ENCODE assay signal across 11 cellular contexts in genomic region chr22:30453731-30454510, GRCh38. TPM values are rescaled to one million over a fixed set of nuclear protein-coding genes. Genes with fewer than 3 reads are reported as not detected.
A peak's percentile ranks its signal among the peaks of the same experiment; 100 is the strongest.
DNase-seq lines count a peak whose midpoint lies in the region; ATAC-seq and TF ChIP-seq lines count a peak whose summit lies in the region.
"Had no signal": no experiment of that assay in that cellular context is flagged by ENCODE, and none has a peak within 500 bp of the region (broad histone marks: within the 10 kb centered on the region; RNA-seq: fewer than 3 reads in every experiment).

No MANE protein-coding gene starts in this region.

- no peaks in the 10 kb centered on the region for H3K4me1 Mint-ChIP-seq in activated CD4-positive, alpha-beta T cell treated with anti-CD3 and anti-CD28 coated beads, Interleukin-2, amount 10 ng/mL, durations not matched to agents 24 days and 14 days
- H3K4me1 Mint-ChIP-seq in activated naive CD8-positive, alpha-beta T cell treated with anti-CD3 and anti-CD28 coated beads, Interleukin-2, amount 50 U/mL, for 24 hours: no peaks in the 10 kb centered on the region

- WGBS in ovary, 3 donors: 58 to 62% (median 61%) methylated on average over 6 of the region's 6 CpGs
- WGBS in spleen, 5 donors: 51 to 65% (median 53%) methylated on average over 6 of the region's 6 CpGs

- intact Hi-C loops in activated CD4-positive, alpha-beta T cell treated with anti-CD3 and anti-CD28 coated beads, Interleukin-2, amount 10 ng/mL, durations not matched to agents 24 days and 14 days (cut with micrococcal nuclease): no loop called here
- intact Hi-C loops in ovary (cut with DNase I): loop anchor here in 1 of 4 donors (10.0 kb wide), 1 partner anchor 911 kb away; no protein-coding TSS in a partner anchor
- intact Hi-C loops in spleen (cut with DNase I; ENCODE audit: low total_unique reads): no loop called here

- H3K4me3 Mint-ChIP-seq in activated CD4-positive, alpha-beta T cell treated with anti-CD3 and anti-CD28 coated beads, Interleukin-2, amount 10 ng/mL, durations not matched to agents 24 days and 14 days: no peak overlapping the region
- H3K4me3 Mint-ChIP-seq in activated naive CD8-positive, alpha-beta T cell treated with anti-CD3 and anti-CD28 coated beads, Interleukin-2, amount 50 U/mL, for 24 hours: no peak overlapping the region
- H3K4me3 Mint-ChIP-seq: naive thymus-derived CD4-positive, alpha-beta T cell had no signal

- no peak overlapping the region for H3K27ac ChIP-seq in ovary
- no peak overlapping the region for H3K27ac ChIP-seq in spleen
- H3K27ac ChIP-seq: adrenal gland, gastroesophageal sphincter had no signal

- H3K4me1 ChIP-seq in ovary (ENCODE audit: insufficient read depth) (peaks cover 2% of the 10 kb centered on the region), spleen (no peaks in the 10 kb centered on the region)
- H3K4me1 ChIP-seq: adrenal gland, gastroesophageal sphincter had no signal

- TF ChIP-seq EP300 in ovary (IDR thresholded peaks at IDR 0.05): no peak

- no peaks in the 10 kb centered on the region for H3K36me3 Mint-ChIP-seq in activated CD4-positive, alpha-beta T cell treated with anti-CD3 and anti-CD28 coated beads, Interleukin-2, amount 10 ng/mL, durations not matched to agents 24 days and 14 days (ENCODE audit: low read depth)
- H3K36me3 Mint-ChIP-seq in activated naive CD8-positive, alpha-beta T cell treated with anti-CD3 and anti-CD28 coated beads, Interleukin-2, amount 50 U/mL, for 24 hours (ENCODE audit: low read depth): no peaks in the 10 kb centered on the region
- H3K36me3 Mint-ChIP-seq: naive thymus-derived CD4-positive, alpha-beta T cell had no signal

- no peak overlapping the region for H3K4me3 ChIP-seq in NB4 (ENCODE audit: low read depth, low read length)
- no peak overlapping the region for H3K4me3 ChIP-seq in ovary
- no peak overlapping the region for H3K4me3 ChIP-seq in spleen
- H3K4me3 ChIP-seq: adrenal gland, gastroesophageal sphincter had no signal

- H3K27ac Mint-ChIP-seq in activated CD4-positive, alpha-beta T cell treated with anti-CD3 and anti-CD28 coated beads, Interleukin-2, amount 10 ng/mL, durations not matched to agents 24 days and 14 days: no peak overlapping the region
- no peak overlapping the region for H3K27ac Mint-ChIP-seq in activated naive CD8-positive, alpha-beta T cell treated with anti-CD3 and anti-CD28 coated beads, Interleukin-2, amount 50 U/mL, for 24 hours
- H3K27ac Mint-ChIP-seq: naive thymus-derived CD4-positive, alpha-beta T cell had no signal

- H3K27me3 ChIP-seq in ovary (no peaks in the 10 kb centered on the region), spleen (replicated peaks in 1 of 7) (peaks cover 0 to 8% (median 0%) of the 10 kb centered on the region in 7 donors)
- H3K27me3 ChIP-seq: adrenal gland had no signal

- TF ChIP-seq POLR2A in NB4 (IDR thresholded peaks at IDR 0.05; ENCODE audit: extremely low read depth, insufficient read length): no peak
- no peak for TF ChIP-seq POLR2A in ovary (IDR thresholded peaks at IDR 0.05)
- TF ChIP-seq POLR2A in spleen (IDR thresholded peaks at IDR 0.05): no peak

- H3K36me3 ChIP-seq in ovary (no peaks in the 10 kb centered on the region), spleen (no peaks in the 10 kb centered on the region)
- H3K36me3 ChIP-seq: adrenal gland, gastroesophageal sphincter had no signal

- no peaks in the 10 kb centered on the region for H3K9me3 Mint-ChIP-seq in activated CD4-positive, alpha-beta T cell treated with anti-CD3 and anti-CD28 coated beads, Interleukin-2, amount 10 ng/mL, durations not matched to agents 24 days and 14 days
- no peaks in the 10 kb centered on the region for H3K9me3 Mint-ChIP-seq in activated naive CD8-positive, alpha-beta T cell treated with anti-CD3 and anti-CD28 coated beads, Interleukin-2, amount 50 U/mL, for 24 hours

- TF ChIP-seq CTCF in NB4 (IDR thresholded peaks at IDR 0.05; ENCODE audit: low read depth, low read length) (no peak), ovary (IDR thresholded peaks at IDR 0.05) (no peak), spleen (IDR thresholded peaks at IDR 0.05 in 8 of 11, conservative IDR thresholded peaks at IDR 0.05 in 3 of 11) (no peak)

- peak; percentile 75 for DNase-seq in activated CD4-positive, alpha-beta T cell treated with anti-CD3 and anti-CD28 coated beads, Interleukin-2, amount 10 ng/mL, durations not matched to agents 24 days and 14 days
- no peak for DNase-seq in activated CD4-positive, alpha-beta T cell treated with anti-CD3 and anti-CD28 coated beads, Interleukin-2, amount 50 U/mL, for 4 hours
- DNase-seq in NB4 (ENCODE audit: low read depth) (peak; percentile 69), globus pallidus (ENCODE audit: low spot score) (no peak), ovary (no peak), spleen (no peak)
- no peak for DNase-seq in activated naive CD8-positive, alpha-beta T cell treated with anti-CD3 and anti-CD28 coated beads, Interleukin-2, amount 50 U/mL, for 24 hours
- DNase-seq in stimulated activated CD8-positive, alpha-beta memory T cell treated with anti-CD3 and anti-CD28 coated beads, Interleukin-4, amount 100 ng/mL, for 48 hours: peak; percentile 42

- ATAC-seq in activated naive CD8-positive, alpha-beta T cell treated with anti-CD3 and anti-CD28 coated beads, Interleukin-2, amount 50 U/mL, for 24 hours: peak; percentile 47
- ATAC-seq: gastroesophageal sphincter; naive thymus-derived CD4-positive, alpha-beta T cell had no signal

- H3K9me3 ChIP-seq in ovary (no peaks in the 10 kb centered on the region), spleen (no peaks in the 10 kb centered on the region)
- H3K9me3 ChIP-seq: adrenal gland, gastroesophageal sphincter had no signal

- peaks cover 4% of the 10 kb centered on the region for H3K27me3 Mint-ChIP-seq in activated CD4-positive, alpha-beta T cell treated with anti-CD3 and anti-CD28 coated beads, Interleukin-2, amount 10 ng/mL, durations not matched to agents 24 days and 14 days
- peaks cover 18% of the 10 kb centered on the region for H3K27me3 Mint-ChIP-seq in activated naive CD8-positive, alpha-beta T cell treated with anti-CD3 and anti-CD28 coated beads, Interleukin-2, amount 50 U/mL, for 24 hours

RNA-seq across cellular contexts. Expression of gene SEC14L3, which starts 17.9 kb away (rescaled TPM):
- total RNA-seq in activated CD4-positive, alpha-beta T cell treated with anti-CD3 and anti-CD28 coated beads, Interleukin-2, amount 10 ng/mL, durations not matched to agents 24 days and 14 days: not detected in 2 replicates
- total RNA-seq in ovary (not detected), spleen (not detected)
- polyA plus RNA-seq in ovary (not detected), spleen (not detected)
- total RNA-seq: gastroesophageal sphincter; naive thymus-derived CD4-positive, alpha-beta T cell had no signal
- polyA plus RNA-seq: adrenal gland; naive thymus-derived CD4-positive, alpha-beta T cell had no signal

RNA-seq across cellular contexts. Expression of gene MTFP1, which starts 28.4 kb away (rescaled TPM):
- total RNA-seq in activated CD4-positive, alpha-beta T cell treated with anti-CD3 and anti-CD28 coated beads, Interleukin-2, amount 10 ng/mL, durations not matched to agents 24 days and 14 days: 79.3 and 80.5 TPM in 2 replicates
- total RNA-seq in ovary (10 to 100 TPM in 1 of 7 donors, 1 to 10 TPM in 6; 1.7 to 10.9 (median 7.1) TPM), spleen (10 to 100 TPM in 6 of 7 donors, 1 to 10 TPM in 1; 9.9 to 36.8 (median 15.4) TPM)
- polyA plus RNA-seq in ovary (1 to 10 TPM; 3.8 to 4.0 TPM), spleen (10 to 100 TPM; 16.9 to 30.4 (median 26.4) TPM)

RNA-seq across cellular contexts. Expression of gene SEC14L4, which starts 51.6 kb away (rescaled TPM):
- not detected in 2 replicates for total RNA-seq in activated CD4-positive, alpha-beta T cell treated with anti-CD3 and anti-CD28 coated beads, Interleukin-2, amount 10 ng/mL, durations not matched to agents 24 days and 14 days
- under 1 TPM in 5 of 7 donors, not detected in 2; 0.12 to 0.32 (median 0.23) TPM for total RNA-seq in ovary
- under 1 TPM; 0.15 to 0.19 TPM for polyA plus RNA-seq in ovary
- 1 to 10 TPM in 3 of 7 donors, under 1 TPM in 4; 0.18 to 1.6 (median 0.68) TPM for total RNA-seq in spleen
- polyA plus RNA-seq in spleen: under 1 TPM; 0.03 to 0.29 (median 0.07) TPM
- total RNA-seq: gastroesophageal sphincter; naive thymus-derived CD4-positive, alpha-beta T cell had no signal
- polyA plus RNA-seq: naive thymus-derived CD4-positive, alpha-beta T cell had no signal

RNA-seq across cellular contexts. Expression of gene SEC14L2, which starts 57.1 kb away (rescaled TPM):
- 25.1 and 26.7 TPM in 2 replicates for total RNA-seq in activated CD4-positive, alpha-beta T cell treated with anti-CD3 and anti-CD28 coated beads, Interleukin-2, amount 10 ng/mL, durations not matched to agents 24 days and 14 days
- total RNA-seq in ovary: 10 to 100 TPM in 3 of 7 donors, 1 to 10 TPM in 4; 3.0 to 14.3 (median 9.0) TPM
- polyA plus RNA-seq in ovary: 1 to 10 TPM; 2.5 to 8.2 TPM
- total RNA-seq in spleen: 1 to 10 TPM in 6 of 7 donors, under 1 TPM in 1; 0.52 to 6.1 (median 2.4) TPM
- polyA plus RNA-seq in spleen: 1 to 10 TPM in 1 of 3 donors, under 1 TPM in 2; 0.54 to 1.5 (median 0.96) TPM

Comparison
In these comparisons a context has a peak if more than half of its experiments do, and no peak if none do; other contexts are left out.
1. DNase-seq: peak in activated CD4-positive, alpha-beta T cell treated with anti-CD3 and anti-CD28 coated beads, Interleukin-2, amount 10 ng/mL, durations not matched to agents 24 days and 14 days (single experiment), NB4 (single experiment) and stimulated activated CD8-positive, alpha-beta memory T cell treated with anti-CD3 and anti-CD28 coated beads, Interleukin-4, amount 100 ng/mL, for 48 hours (single experiment); none in activated CD4-positive, alpha-beta T cell treated with anti-CD3 and anti-CD28 coated beads, Interleukin-2, amount 50 U/mL, for 4 hours (0 of 2), activated naive CD8-positive, alpha-beta T cell treated with anti-CD3 and anti-CD28 coated beads, Interleukin-2, amount 50 U/mL, for 24 hours (single experiment), globus pallidus (single experiment), ovary (0 of 5) and spleen (single experiment).